ENCODE assay signal across 1 cellular context in genomic region chr6:34391711-34392496, GRCh38.
TF ChIP-seq lines count a peak whose summit lies in the region.

No MANE protein-coding gene starts in this region.

TF ChIP-seq in HepG2, 621 proteins besides CTCF, POLR2A, EP300 and RAD21 (continued from another document and continues in another):
- TF ChIP-seq NFE2L2 (IDR thresholded peaks at IDR 0.05; ENCODE audit: low read length): no peak
- TF ChIP-seq, protein P1, sequence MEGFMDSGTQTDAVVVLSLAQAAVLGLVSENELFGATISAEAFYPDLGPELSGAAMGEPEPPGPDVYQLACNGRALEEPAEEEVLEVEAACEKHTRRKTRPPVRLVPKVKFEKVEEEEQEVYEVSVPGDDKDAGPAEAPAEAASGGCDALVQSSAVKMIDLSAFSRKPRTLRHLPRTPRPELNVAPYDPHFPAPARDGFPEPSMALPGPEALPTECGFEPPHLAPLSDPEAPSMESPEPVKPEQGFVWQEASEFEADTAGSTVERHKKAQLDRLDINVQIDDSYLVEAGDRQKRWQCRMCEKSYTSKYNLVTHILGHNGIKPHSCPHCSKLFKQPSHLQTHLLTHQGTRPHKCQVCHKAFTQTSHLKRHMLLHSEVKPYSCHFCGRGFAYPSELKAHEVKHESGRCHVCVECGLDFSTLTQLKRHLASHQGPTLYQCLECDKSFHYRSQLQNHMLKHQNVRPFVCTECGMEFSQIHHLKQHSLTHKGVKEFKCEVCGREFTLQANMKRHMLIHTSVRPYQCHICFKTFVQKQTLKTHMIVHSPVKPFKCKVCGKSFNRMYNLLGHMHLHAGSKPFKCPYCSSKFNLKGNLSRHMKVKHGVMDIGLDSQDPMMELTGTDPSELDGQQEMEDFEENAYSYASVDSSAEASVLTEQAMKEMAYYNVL (CRISPR knock-in tag; IDR thresholded peaks at IDR 0.05; ENCODE audit: borderline replicate concordance): no peak; the same call in 1 of the 2 replicates
- no peak for TF ChIP-seq SMAD1 (CRISPR knock-in tag; IDR thresholded peaks at IDR 0.05; ENCODE audit: borderline replicate concordance, low read depth)
- TF ChIP-seq HOXD1 (CRISPR knock-in tag; IDR thresholded peaks at IDR 0.05): peak; percentile 69; the same call in 1 of the 2 replicates
- TF ChIP-seq ZBTB7A (CRISPR knock-in tag; IDR thresholded peaks at IDR 0.05): peak; percentile 34
- TF ChIP-seq MTF2 (CRISPR knock-in tag; IDR thresholded peaks at IDR 0.05; ENCODE audit: borderline replicate concordance): 0 out of 2 replicates have a peak, but pooled peaks have one; percentile 53
- peak; percentile 68 for TF ChIP-seq BHLHE40 (IDR thresholded peaks at IDR 0.05; ENCODE audit: low read length)
- TF ChIP-seq SMC3 (IDR thresholded peaks at IDR 0.05; ENCODE audit: low read length): no peak
- 0 out of 2 replicates have a peak, but pooled peaks have one; percentile 77 for TF ChIP-seq GFI1 (CRISPR knock-in tag; IDR thresholded peaks at IDR 0.05; ENCODE audit: borderline replicate concordance)
- no peak for TF ChIP-seq SSRP1 (CRISPR knock-in tag; IDR thresholded peaks at IDR 0.05)
- TF ChIP-seq, protein P2, sequence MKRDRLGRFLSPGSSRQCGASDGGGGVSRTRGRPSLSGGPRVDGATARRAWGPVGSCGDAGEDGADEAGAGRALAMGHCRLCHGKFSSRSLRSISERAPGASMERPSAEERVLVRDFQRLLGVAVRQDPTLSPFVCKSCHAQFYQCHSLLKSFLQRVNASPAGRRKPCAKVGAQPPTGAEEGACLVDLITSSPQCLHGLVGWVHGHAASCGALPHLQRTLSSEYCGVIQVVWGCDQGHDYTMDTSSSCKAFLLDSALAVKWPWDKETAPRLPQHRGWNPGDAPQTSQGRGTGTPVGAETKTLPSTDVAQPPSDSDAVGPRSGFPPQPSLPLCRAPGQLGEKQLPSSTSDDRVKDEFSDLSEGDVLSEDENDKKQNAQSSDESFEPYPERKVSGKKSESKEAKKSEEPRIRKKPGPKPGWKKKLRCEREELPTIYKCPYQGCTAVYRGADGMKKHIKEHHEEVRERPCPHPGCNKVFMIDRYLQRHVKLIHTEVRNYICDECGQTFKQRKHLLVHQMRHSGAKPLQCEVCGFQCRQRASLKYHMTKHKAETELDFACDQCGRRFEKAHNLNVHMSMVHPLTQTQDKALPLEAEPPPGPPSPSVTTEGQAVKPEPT (CRISPR knock-in tag; IDR thresholded peaks at IDR 0.05; ENCODE audit: low read depth): 0 out of 2 replicates have a peak, but pooled peaks have one; percentile 32
- no peak for TF ChIP-seq ELK4 (CRISPR knock-in tag; IDR thresholded peaks at IDR 0.05; ENCODE audit: borderline replicate concordance)
- peak; percentile 78; the same call in 1 of the 2 replicates for TF ChIP-seq NKX3-1 (CRISPR knock-in tag; IDR thresholded peaks at IDR 0.05)
- TF ChIP-seq TOE1 (CRISPR knock-in tag; IDR thresholded peaks at IDR 0.05): no peak
- no peak; the same call in 1 of the 2 replicates for TF ChIP-seq ZNF275 (CRISPR knock-in tag; IDR thresholded peaks at IDR 0.05; ENCODE audit: borderline replicate concordance)
- TF ChIP-seq IRF2 (CRISPR knock-in tag; IDR thresholded peaks at IDR 0.05): 0 out of 2 replicates have a peak, but pooled peaks have one; percentile 19
- no peak; the same call in 1 of the 2 replicates for TF ChIP-seq AKAP8 (CRISPR knock-in tag; IDR thresholded peaks at IDR 0.05)
- TF ChIP-seq PAX8 (CRISPR knock-in tag; IDR thresholded peaks at IDR 0.05; ENCODE audit: borderline replicate concordance): peak; percentile 30; the same call in 1 of the 2 replicates
- no peak for TF ChIP-seq RFX1 (IDR thresholded peaks at IDR 0.05)
- TF ChIP-seq DMAP1 (CRISPR knock-in tag; IDR thresholded peaks at IDR 0.05): peak; percentile 70
- peak; percentile 62; the same call in 1 of the 2 replicates for TF ChIP-seq MTA1 (CRISPR knock-in tag; IDR thresholded peaks at IDR 0.05; ENCODE audit: borderline replicate concordance)
- TF ChIP-seq ETV6 (CRISPR knock-in tag; conservative IDR thresholded peaks at IDR 0.05): no peak; the same call in 1 of the 2 replicates
- peak; percentile 46 for TF ChIP-seq IKZF5 (CRISPR knock-in tag; IDR thresholded peaks at IDR 0.05)
- no peak for TF ChIP-seq RARG (CRISPR knock-in tag; IDR thresholded peaks at IDR 0.05; ENCODE audit: low read depth)
- TF ChIP-seq RBM22 (optimal IDR thresholded peaks at IDR 0.05; ENCODE audit: low read length): no peak
- TF ChIP-seq LBX2 (CRISPR knock-in tag; IDR thresholded peaks at IDR 0.05; ENCODE audit: borderline replicate concordance): peak; percentile 80; the same call in 1 of the 2 replicates
- peak; percentile 76; the same call in 1 of the 2 replicates for TF ChIP-seq HOXA5 (CRISPR knock-in tag; IDR thresholded peaks at IDR 0.05)
- peak; percentile 16 for TF ChIP-seq MED8 (CRISPR knock-in tag; IDR thresholded peaks at IDR 0.05; ENCODE audit: insufficient replicate concordance)
- TF ChIP-seq ZFAT (CRISPR knock-in tag; conservative IDR thresholded peaks at IDR 0.05): no peak; the same call in 1 of the 2 replicates
- peak; percentile 71; the same call in 1 of the 2 replicates for TF ChIP-seq BRD4 (CRISPR knock-in tag; IDR thresholded peaks at IDR 0.05)
- no peak for TF ChIP-seq YEATS2 (CRISPR knock-in tag; IDR thresholded peaks at IDR 0.05; ENCODE audit: borderline replicate concordance)
- no peak; the same call in 1 of the 2 replicates for TF ChIP-seq ZNF180 (CRISPR knock-in tag; IDR thresholded peaks at IDR 0.05; ENCODE audit: borderline replicate concordance, low read depth)
- TF ChIP-seq BATF2 (CRISPR knock-in tag; IDR thresholded peaks at IDR 0.05): 0 out of 2 replicates have a peak, but pooled peaks have one; percentile 36
- 0 out of 2 replicates have a peak, but pooled peaks have one; percentile 31 for TF ChIP-seq ISX (CRISPR knock-in tag; conservative IDR thresholded peaks at IDR 0.05)
- peak; percentile 80 for TF ChIP-seq ZNF317 (CRISPR knock-in tag; IDR thresholded peaks at IDR 0.05)
- no peak for TF ChIP-seq KIAA2018 (CRISPR knock-in tag; IDR thresholded peaks at IDR 0.05; ENCODE audit: borderline replicate concordance)
- no peak for TF ChIP-seq SIN3B (IDR thresholded peaks at IDR 0.05; ENCODE audit: low read length)
- TF ChIP-seq PAF1 (CRISPR knock-in tag; IDR thresholded peaks at IDR 0.05): no peak
- TF ChIP-seq ZBTB10 (CRISPR knock-in tag; IDR thresholded peaks at IDR 0.05; ENCODE audit: borderline replicate concordance): peak; percentile 80
- TF ChIP-seq ZNF160 (CRISPR knock-in tag; IDR thresholded peaks at IDR 0.05): peak; percentile 69; the same call in 1 of the 2 replicates
